In genomic region chr12:57096748-57097553, GRCh38 we compare ENCODE assay signal across 13 cellular contexts. TPM values are rescaled to one million over a fixed set of nuclear protein-coding genes. Genes with fewer than 3 reads are reported as not detected.
A peak's percentile ranks its signal among the peaks of the same experiment; 100 is the strongest.
DNase-seq lines count a peak whose midpoint lies in the region; ATAC-seq and TF ChIP-seq lines count a peak whose summit lies in the region.
"Had no signal": no experiment of that assay in that cellular context is flagged by ENCODE, and none has a peak within 500 bp of the region (broad histone marks: within the 10 kb centered on the region; RNA-seq: fewer than 3 reads in every experiment).

No MANE protein-coding gene starts in this region.

- CTCF ChIA-PET in GM10248 (lab: Yijun Ruan, JAX), result interaction anchor here (0.9 to 16.3 kb wide), 7 partner anchors 11 to 146 kb away, joined by 3 to 213 read pairs (median 4); partner anchors contain the start of genes NEMP1 and STAT6

- H3K4me1 Mint-ChIP-seq in stimulated activated naive CD8-positive, alpha-beta T cell treated with anti-CD3 and anti-CD28 coated beads, Interleukin-15, Interleukin-2, amounts not matched to agents 100 ng/mL and 50 ng/mL, for 24 hours (ENCODE audit: low read depth), result peaks cover 55% of the 10 kb centered on the region

- peaks cover 16% of the 10 kb centered on the region for H3K79me1 ChIP-seq in mesenchymal stem cell (replicated peaks; ENCODE audit: low read length, poor library complexity, severe bottlenecking)

- H3K14ac ChIP-seq in mesenchymal stem cell (ENCODE audit: low read length in 2 of 2), result peak overlapping the region in 1 of 2 experiments; percentile 21

- TF ChIP-seq POLR2A in uterus (IDR thresholded peaks at IDR 0.05), result no peak

- no peak for ATAC-seq in stimulated activated naive CD8-positive, alpha-beta T cell treated with anti-CD3 and anti-CD28 coated beads, Interleukin-15, Interleukin-2, amounts not matched to agents 100 U/mL and 50 U/mL, for 24 hours
- ATAC-seq in activated naive CD4-positive, alpha-beta T cell treated with anti-CD3 and anti-CD28 coated beads, Interleukin-2, amount 50 U/mL, for 72 hours, result no peak
- no peak for ATAC-seq in GM21786 (IDR thresholded peaks at IDR 0.05; ENCODE audit: unreplicated experiment)

- H3K27ac Mint-ChIP-seq in stimulated activated naive CD8-positive, alpha-beta T cell treated with anti-CD3 and anti-CD28 coated beads, Interleukin-15, Interleukin-2, amounts not matched to agents 100 ng/mL and 50 ng/mL, for 24 hours, result peak overlapping the region; percentile 71
- H3K27ac Mint-ChIP-seq in activated naive CD4-positive, alpha-beta T cell treated with anti-CD3 and anti-CD28 coated beads, Interleukin-2, amount 50 U/mL, for 72 hours, result peak overlapping the region; percentile 91 to 96

- no peak overlapping the region for H2BK15ac ChIP-seq in mesenchymal stem cell (ENCODE audit: low read depth, poor library complexity, severe bottlenecking)

- no peaks in the 10 kb centered on the region for H3K9me3 Mint-ChIP-seq in stimulated activated naive CD8-positive, alpha-beta T cell treated with anti-CD3 and anti-CD28 coated beads, Interleukin-15, Interleukin-2, amounts not matched to agents 100 ng/mL and 50 ng/mL, for 24 hours
- no peaks in the 10 kb centered on the region for H3K9me3 Mint-ChIP-seq in activated naive CD4-positive, alpha-beta T cell treated with anti-CD3 and anti-CD28 coated beads, Interleukin-2, amount 50 U/mL, for 72 hours

- peaks cover 78% of the 10 kb centered on the region for H3K36me3 Mint-ChIP-seq in stimulated activated naive CD8-positive, alpha-beta T cell treated with anti-CD3 and anti-CD28 coated beads, Interleukin-15, Interleukin-2, amounts not matched to agents 100 ng/mL and 50 ng/mL, for 24 hours (ENCODE audit: low read depth)
- peaks cover 17 to 24% of the 10 kb centered on the region in 2 donors for H3K36me3 Mint-ChIP-seq in activated naive CD4-positive, alpha-beta T cell treated with anti-CD3 and anti-CD28 coated beads, Interleukin-2, amount 50 U/mL, for 72 hours

- no peak overlapping the region for H2BK12ac ChIP-seq in mesenchymal stem cell (ENCODE audit: low read length in 2 of 2)

- H3K23ac ChIP-seq in mesenchymal stem cell (ENCODE audit: low read length in 2 of 2), result no peak overlapping the region

- H2AK5ac ChIP-seq in mesenchymal stem cell (ENCODE audit: low read length, severe bottlenecking), result no peak overlapping the region

- H3K4me3 Mint-ChIP-seq in stimulated activated naive CD8-positive, alpha-beta T cell treated with anti-CD3 and anti-CD28 coated beads, Interleukin-15, Interleukin-2, amounts not matched to agents 100 ng/mL and 50 ng/mL, for 24 hours, result no peak overlapping the region

- no peaks in the 10 kb centered on the region for H3K9me3 ChIP-seq in mesenchymal stem cell (ENCODE audit: control insufficient read depth, low read length)
- H3K9me3 ChIP-seq in uterus, result no peaks in the 10 kb centered on the region
- H3K9me3 ChIP-seq: Caco-2, colonic mucosa had no signal

- H4K8ac ChIP-seq in mesenchymal stem cell (ENCODE audit: low read length), result peak overlapping the region; percentile 5

- peaks cover 27% of the 10 kb centered on the region for H3K4me1 ChIP-seq in mesenchymal stem cell (ENCODE audit: control insufficient read depth, insufficient read depth, low read depth, low read length)
- peaks cover 16 to 19% of the 10 kb centered on the region in 2 donors for H3K4me1 ChIP-seq in uterus
- H3K4me1 ChIP-seq: colonic mucosa had no signal

- H4K91ac ChIP-seq in mesenchymal stem cell (ENCODE audit: low read length), result peak overlapping the region; percentile 19

- H3K27me3 ChIP-seq in mesenchymal stem cell (ENCODE audit: control insufficient read depth in 1 of 2, insufficient read depth in 1 of 2, low read length in 2 of 2) (no peaks in the 10 kb centered on the region), uterus (no peaks in the 10 kb centered on the region)
- H3K27me3 ChIP-seq: colonic mucosa, foreskin keratinocyte had no signal

- H3K4me3 ChIP-seq in mesenchymal stem cell (ENCODE audit: insufficient read depth in 1 of 2, low read depth in 1 of 2, low read length in 2 of 2), result no peak overlapping the region
- no peak overlapping the region for H3K4me3 ChIP-seq in uterus
- H3K4me3 ChIP-seq: colonic mucosa, lung had no signal

- H2BK5ac ChIP-seq in mesenchymal stem cell (ENCODE audit: low read depth, low read length, poor library complexity, severe bottlenecking), result no peak overlapping the region

- DNase-seq in stimulated activated naive CD8-positive, alpha-beta T cell treated with anti-CD3 and anti-CD28 coated beads, Interleukin-15, Interleukin-2, amounts not matched to agents 100 U/mL and 50 U/mL, for 24 hours, result no peak
- no peak for DNase-seq in activated naive CD4-positive, alpha-beta T cell treated with anti-CD3 and anti-CD28 coated beads, Interleukin-2, amount 50 U/mL, for 72 hours (ENCODE audit: low spot score in 2 of 2)
- no peak for DNase-seq in mesenchymal stem cell
- no peak for DNase-seq in uterus
- DNase-seq in NCI-H345 (lab: John Stamatoyannopoulos, UW), result no peak
- no peak for DNase-seq in GM10248 (ENCODE audit: extremely low spot score)
- DNase-seq: activated T-cell treated with anti-CD3 and anti-CD28 coated beads, Interleukin-2, amount 50 U/mL, for 1 hour; Caco-2; colonic mucosa had no signal

- intact Hi-C loops in uterus (cut with DNase I; ENCODE audit: low total_unique reads), result no loop called here

- TF ChIP-seq CTCF in uterus (IDR thresholded peaks at IDR 0.05) (no peak), GM10248 (IDR thresholded peaks at IDR 0.05; ENCODE audit: control extremely low read depth, extremely low read depth, low read depth, missing control alignments) (no peak)

- H3K4me2 ChIP-seq in mesenchymal stem cell (ENCODE audit: low read length, poor library complexity, severe bottlenecking), result no peak overlapping the region

- 97% methylated on average over 8 of the region's 8 CpGs for WGBS in mesenchymal stem cell

- POLR2A ChIA-PET in GM10248 (lab: Yijun Ruan, JAX), result no interaction called here

- H3K27ac ChIP-seq in mesenchymal stem cell (ENCODE audit: low read length, poor library complexity, severe bottlenecking) (no peak overlapping the region), uterus (no peak overlapping the region)
- H3K27ac ChIP-seq: colonic mucosa, foreskin keratinocyte had no signal

- H3K9ac ChIP-seq in mesenchymal stem cell (ENCODE audit: low read length), result peak overlapping the region; percentile 37

- H2AFZ ChIP-seq in mesenchymal stem cell (ENCODE audit: low read depth, low read length), result no peak overlapping the region

- H3K18ac ChIP-seq in mesenchymal stem cell (ENCODE audit: low read depth in 1 of 2, low read length in 2 of 2), result no peak overlapping the region

- no peak overlapping the region for H3K4ac ChIP-seq in mesenchymal stem cell (ENCODE audit: low read depth in 1 of 2, low read length in 2 of 2)

- no peak overlapping the region for H2BK120ac ChIP-seq in mesenchymal stem cell (ENCODE audit: low read depth, low read length)

- H3K27me3 Mint-ChIP-seq in stimulated activated naive CD8-positive, alpha-beta T cell treated with anti-CD3 and anti-CD28 coated beads, Interleukin-15, Interleukin-2, amounts not matched to agents 100 ng/mL and 50 ng/mL, for 24 hours, result no peaks in the 10 kb centered on the region

- H3K36me3 ChIP-seq in mesenchymal stem cell (ENCODE audit: control insufficient read depth in 1 of 2, insufficient read depth in 2 of 2, low read depth in 1 of 2, low read length in 2 of 2) (peaks cover 69 to 87% of the 10 kb centered on the region in 2 experiments), uterus (no peaks in the 10 kb centered on the region)

RNA-seq across cellular contexts. Expression of gene NAB2, which starts 8.0 kb away (rescaled TPM):
- total RNA-seq in activated naive CD4-positive, alpha-beta T cell treated with anti-CD3 and anti-CD28 coated beads, Interleukin-2, amount 50 U/mL, for 72 hours, result 10 to 100 TPM; 39.1 to 39.3 TPM
- 28.9 TPM for polyA plus RNA-seq in mesenchymal stem cell (2013, experiment 1 of 2)
- 27.0 TPM for polyA plus RNA-seq in mesenchymal stem cell (2013, experiment 2 of 2)
- total RNA-seq in uterus, result 10 to 100 TPM in 3 of 4 donors, 1 to 10 TPM in 1; 9.1 to 85.8 (median 33.9) TPM

RNA-seq across cellular contexts. Expression of gene STAT6, which starts 14.2 kb away (rescaled TPM):
- 100 to 1,000 TPM; 213 to 283 TPM for total RNA-seq in activated naive CD4-positive, alpha-beta T cell treated with anti-CD3 and anti-CD28 coated beads, Interleukin-2, amount 50 U/mL, for 72 hours
- polyA plus RNA-seq in mesenchymal stem cell (2013, experiment 1 of 2), result 87.5 TPM
- 89.4 TPM for polyA plus RNA-seq in mesenchymal stem cell (2013, experiment 2 of 2)
- total RNA-seq in uterus, result 100 to 1,000 TPM in 2 of 4 donors, 10 to 100 TPM in 2; 62.5 to 242 (median 94.3) TPM

RNA-seq across cellular contexts. Expression of gene NEMP1, which starts 18.4 kb away (rescaled TPM):
- 100 to 1,000 TPM in 1 of 2 donors, 10 to 100 TPM in 1; 80.2 to 182 TPM for total RNA-seq in activated naive CD4-positive, alpha-beta T cell treated with anti-CD3 and anti-CD28 coated beads, Interleukin-2, amount 50 U/mL, for 72 hours
- polyA plus RNA-seq in mesenchymal stem cell (2013, experiment 1 of 2), result 6.2 TPM
- 5.8 TPM for polyA plus RNA-seq in mesenchymal stem cell (2013, experiment 2 of 2)
- 10 to 100 TPM in 2 of 4 donors, 1 to 10 TPM in 2; 1.5 to 18.0 (median 9.9) TPM for total RNA-seq in uterus

RNA-seq across cellular contexts. Expression of gene LRP1, which starts 31.3 kb away (rescaled TPM):
- 1 to 10 TPM; 1.3 to 5.9 TPM for total RNA-seq in activated naive CD4-positive, alpha-beta T cell treated with anti-CD3 and anti-CD28 coated beads, Interleukin-2, amount 50 U/mL, for 72 hours
- 68.9 TPM for polyA plus RNA-seq in mesenchymal stem cell (2013, experiment 1 of 2)
- 57.9 TPM for polyA plus RNA-seq in mesenchymal stem cell (2013, experiment 2 of 2)
- total RNA-seq in uterus, result 100 to 1,000 TPM; 164 to 507 (median 318) TPM

RNA-seq across cellular contexts. Expression of gene MYO1A, which starts 47.0 kb away (rescaled TPM):
- total RNA-seq in activated naive CD4-positive, alpha-beta T cell treated with anti-CD3 and anti-CD28 coated beads, Interleukin-2, amount 50 U/mL, for 72 hours, result 1 to 10 TPM; 3.3 to 4.7 TPM
- not detected for polyA plus RNA-seq in mesenchymal stem cell (2013, experiment 1 of 2)
- not detected for polyA plus RNA-seq in mesenchymal stem cell (2013, experiment 2 of 2)
- total RNA-seq in uterus, result 1 to 10 TPM in 1 of 4 donors, under 1 TPM in 1, not detected in 2; 0.59 to 1.3 TPM
- total RNA-seq: foreskin keratinocyte had no signal
- polyA plus RNA-seq: foreskin keratinocyte had no signal

Comparison
In these comparisons a context has a peak if more than half of its experiments do, and no peak if none do; other contexts are left out.
1. RNA of gene NEMP1, which starts 18.4 kb away (total RNA-seq): 80.2 to 182 TPM in activated naive CD4-positive, alpha-beta T cell treated with anti-CD3 and anti-CD28 coated beads, Interleukin-2, amount 50 U/mL, for 72 hours; 1.5 to 18.0 TPM in uterus; every median in the first group is over 4 times any median in the second.